ENCODE assay signal across 28 cellular contexts in the genomic region with DNA sequence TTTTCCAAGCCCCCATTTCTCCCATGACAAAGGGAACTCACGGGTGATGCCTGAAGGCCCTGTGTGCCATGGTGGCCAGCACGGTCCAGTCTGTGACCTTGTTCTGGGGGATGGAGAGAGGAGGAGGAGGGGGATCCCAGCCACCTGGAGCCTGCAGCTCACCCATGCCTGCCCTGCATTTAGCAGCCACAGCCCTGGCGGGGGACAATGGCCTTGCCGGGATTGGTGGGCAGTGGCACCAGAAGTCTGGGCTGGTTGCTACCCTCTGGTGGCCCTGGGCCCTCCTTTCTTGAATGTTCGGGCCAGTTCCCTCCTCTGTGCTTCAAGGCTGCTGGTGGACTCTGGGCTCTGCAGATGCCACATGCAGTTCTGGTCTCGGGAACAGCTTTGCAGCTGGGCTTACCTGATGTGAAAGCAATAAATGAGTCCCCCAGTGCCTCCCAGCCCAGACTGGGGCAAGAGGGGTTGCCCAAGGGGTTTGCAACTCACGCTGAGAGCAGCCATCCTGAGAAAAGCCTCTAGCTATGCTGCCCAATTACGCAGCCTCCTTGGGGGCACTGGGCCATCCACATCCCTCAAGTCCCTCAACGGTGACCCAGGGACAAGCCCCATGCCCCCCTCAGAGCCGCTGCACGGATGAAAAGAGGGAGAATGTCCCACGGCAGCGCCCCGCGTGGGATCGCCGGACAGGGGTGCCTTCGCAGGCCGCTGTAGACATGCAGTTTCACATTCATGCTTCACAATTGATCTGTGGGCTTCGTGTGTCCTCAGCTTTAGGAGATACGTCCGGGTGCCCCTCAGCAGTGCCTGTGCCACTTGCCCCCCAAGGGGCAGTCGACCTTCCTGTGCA. TPM values are rescaled to one million over a fixed set of nuclear protein-coding genes. Genes with fewer than 3 reads are reported as not detected.
DNase-seq lines count a peak whose midpoint lies in the region; TF ChIP-seq lines count a peak whose summit lies in the region.
"Had no signal": no experiment of that assay in that cellular context is flagged by ENCODE, and none has a peak within 500 bp of the region (broad histone marks: within the 10 kb centered on the region; RNA-seq: fewer than 3 reads in every experiment).

No MANE protein-coding gene starts in this region.

- H3K4me3 ChIP-seq in iPS-15b (ENCODE audit: low read depth, low read length): no peak overlapping the region
- peak overlapping the region in 1 of 2 experiments; percentile 16 for H3K4me3 ChIP-seq in neutrophil (ENCODE audit: low read depth in 1 of 2, low read length in 1 of 2)
- H3K4me3 ChIP-seq: lung, right lobe of liver had no signal

- DNase-seq in activated effector memory CD4-positive, alpha-beta T cell treated with anti-CD3 and anti-CD28 coated beads, Interleukin-2, amount 50 U/mL, for 16 hours: peak; percentile 50
- DNase-seq in activated effector memory CD4-positive, alpha-beta T cell treated with Interleukin-2 at 50 U/mL for 16 hours: no peak
- DNase-seq in type B pancreatic cell (ENCODE audit: extremely low spot score, unreplicated experiment) (peak; percentile 67), T-helper 2 cell (no peak), hippocampal formation (lab: John Stamatoyannopoulos, UW) (no peak)
- no peak for DNase-seq in activated CD8-positive, alpha-beta memory T cell treated with anti-CD3 and anti-CD28 coated beads, Interleukin-2, amount 50 U/mL, for 4 hours
- DNase-seq: activated CD4-positive, alpha-beta T cell treated with anti-CD3 and anti-CD28 coated beads for 36 hours; activated CD8-positive, alpha-beta T cell treated with anti-CD3 and anti-CD28 coated beads for 36 hours; activated gamma-delta T cell treated with Interleukin-2 at 50 U/mL for 16 hours; activated naive CD8-positive, alpha-beta T cell treated with anti-CD3 and anti-CD28 coated beads, Interleukin-2, amount 50 U/mL, for 24 hours; central memory CD4-positive, alpha-beta T cell; NCI-H1417 treated with DMSO at 0.1 percent for 48 hours; NCI-H2081 treated with DMSO at 0.1 percent for 48 hours; NCI-H69; SHP77 treated with DMSO at 0.1 percent for 48 hours; trophoblast cell had no signal

- H3K36me3 Mint-ChIP-seq in type B pancreatic cell: no peaks in the 10 kb centered on the region
- H3K36me3 Mint-ChIP-seq: stimulated activated effector memory CD8-positive, alpha-beta T cell treated with anti-CD3 and anti-CD28 coated beads, Interleukin-12 subunit alpha, Interleukin-12 subunit beta, amount 100 ng/mL, for 72 hours had no signal

- H3K9ac ChIP-seq in iPS-15b (ENCODE audit: low read depth, low read length): peak overlapping the region; percentile 10

- H3K36me3 ChIP-seq in iPS-15b (ENCODE audit: control insufficient read depth, insufficient read depth, low read length) (no peaks in the 10 kb centered on the region), neutrophil (no peaks in the 10 kb centered on the region)
- H3K36me3 ChIP-seq: right lobe of liver had no signal

- no peak for TF ChIP-seq CTCF in neutrophil (IDR thresholded peaks at IDR 0.05)
- TF ChIP-seq CTCF in type B pancreatic cell (conservative IDR thresholded peaks at IDR 0.05): no peak

- H3K27me3 Mint-ChIP-seq in type B pancreatic cell: peaks cover 24% of the 10 kb centered on the region
- H3K27me3 Mint-ChIP-seq: activated naive CD8-positive, alpha-beta T cell treated with anti-CD3 and anti-CD28 coated beads, Interleukin-2, amount 50 U/mL, for 24 hours had no signal

- H3K9me3 ChIP-seq in iPS-15b (ENCODE audit: control insufficient read depth, insufficient read depth, low read length) (no peaks in the 10 kb centered on the region), neutrophil (no peaks in the 10 kb centered on the region)
- H3K9me3 ChIP-seq: right lobe of liver had no signal

- peak overlapping the region; percentile 81 for H3K27ac ChIP-seq in neutrophil
- H3K27ac ChIP-seq: right lobe of liver had no signal

- no peak overlapping the region for H3K4me3 Mint-ChIP-seq in type B pancreatic cell
- H3K4me3 Mint-ChIP-seq: activated CD4-positive, alpha-beta T cell treated with anti-CD3 and anti-CD28 coated beads for 36 hours; activated CD8-positive, alpha-beta T cell treated with anti-CD3 and anti-CD28 coated beads for 36 hours; activated naive CD8-positive, alpha-beta T cell treated with anti-CD3 and anti-CD28 coated beads, Interleukin-2, amount 50 U/mL, for 24 hours; dendritic cell treated with granulocyte-macrophage colony-stimulating factor and Interleukin-4, amounts not matched to agents 40 ng/mL and 50 ng/mL, for 4 days; stimulated activated effector memory CD8-positive, alpha-beta T cell treated with anti-CD3 and anti-CD28 coated beads, Interleukin-12 subunit alpha, Interleukin-12 subunit beta, amount 100 ng/mL, for 72 hours; T-helper 2 cell treated with Interferon-gamma antibody and Interleukin-4, amounts not matched to agents 5 μg/mL and 100 μg/mL, for 36 hours had no signal

- H3K27me3 ChIP-seq in iPS-15b (ENCODE audit: control insufficient read depth, insufficient read depth, low read length) (no peaks in the 10 kb centered on the region), neutrophil (no peaks in the 10 kb centered on the region)
- H3K27me3 ChIP-seq: right lobe of liver had no signal

- no peak overlapping the region for H3K27ac Mint-ChIP-seq in type B pancreatic cell
- H3K27ac Mint-ChIP-seq: activated CD4-positive, alpha-beta T cell treated with anti-CD3 and anti-CD28 coated beads for 36 hours; activated CD8-positive, alpha-beta T cell treated with anti-CD3 and anti-CD28 coated beads for 36 hours; activated naive CD8-positive, alpha-beta T cell treated with anti-CD3 and anti-CD28 coated beads, Interleukin-2, amount 50 U/mL, for 24 hours; dendritic cell treated with granulocyte-macrophage colony-stimulating factor and Interleukin-4, amounts not matched to agents 40 ng/mL and 50 ng/mL, for 4 days; stimulated activated effector memory CD8-positive, alpha-beta T cell treated with anti-CD3 and anti-CD28 coated beads, Interleukin-12 subunit alpha, Interleukin-12 subunit beta, amount 100 ng/mL, for 72 hours; T-helper 2 cell treated with Interferon-gamma antibody and Interleukin-4, amounts not matched to agents 5 μg/mL and 100 μg/mL, for 36 hours had no signal

- peaks cover 11% of the 10 kb centered on the region for H3K4me1 Mint-ChIP-seq in type B pancreatic cell (ENCODE audit: unreplicated experiment)
- H3K4me1 Mint-ChIP-seq: activated CD4-positive, alpha-beta T cell treated with anti-CD3 and anti-CD28 coated beads for 36 hours; activated naive CD8-positive, alpha-beta T cell treated with anti-CD3 and anti-CD28 coated beads, Interleukin-2, amount 50 U/mL, for 24 hours; stimulated activated effector memory CD8-positive, alpha-beta T cell treated with anti-CD3 and anti-CD28 coated beads, Interleukin-12 subunit alpha, Interleukin-12 subunit beta, amount 100 ng/mL, for 72 hours had no signal

- no peaks in the 10 kb centered on the region for H3K9me3 Mint-ChIP-seq in type B pancreatic cell
- H3K9me3 Mint-ChIP-seq: activated CD8-positive, alpha-beta T cell treated with anti-CD3 and anti-CD28 coated beads for 36 hours; activated naive CD8-positive, alpha-beta T cell treated with anti-CD3 and anti-CD28 coated beads, Interleukin-2, amount 50 U/mL, for 24 hours; dendritic cell treated with granulocyte-macrophage colony-stimulating factor and Interleukin-4, amounts not matched to agents 40 ng/mL and 50 ng/mL, for 4 days; stimulated activated effector memory CD8-positive, alpha-beta T cell treated with anti-CD3 and anti-CD28 coated beads, Interleukin-12 subunit alpha, Interleukin-12 subunit beta, amount 100 ng/mL, for 72 hours; T-helper 2 cell treated with Interferon-gamma antibody and Interleukin-4, amounts not matched to agents 5 μg/mL and 100 μg/mL, for 36 hours had no signal

- H3K4me1 ChIP-seq in iPS-15b (ENCODE audit: control insufficient read depth, insufficient read depth, low read length) (no peaks in the 10 kb centered on the region), neutrophil (ENCODE audit: control insufficient read depth in 1 of 2, insufficient read depth in 1 of 2, low read depth in 1 of 2, low read length in 1 of 2) (peaks cover 73 to 80% of the 10 kb centered on the region in 2 experiments)
- H3K4me1 ChIP-seq: right lobe of liver had no signal

RNA-seq across cellular contexts. Expression of a gene that starts 49.2 kb away (rescaled TPM):
- not detected in 2 replicates for total RNA-seq in type B pancreatic cell (ENCODE audit: low replicate concordance)
- total RNA-seq: A172; activated CD4-positive, alpha-beta T cell treated with anti-CD3 and anti-CD28 coated beads for 36 hours; activated CD8-positive, alpha-beta T cell treated with anti-CD3 and anti-CD28 coated beads for 36 hours; astrocyte; fibroblast of villous mesenchyme; IMR-90; LHCN-M2 had no signal

Comparison
In these comparisons a context has a peak if more than half of its experiments do, and no peak if none do; other contexts are left out.
1. DNase-seq: peak in activated effector memory CD4-positive, alpha-beta T cell treated with anti-CD3 and anti-CD28 coated beads, Interleukin-2, amount 50 U/mL, for 16 hours (single experiment) and type B pancreatic cell (single experiment); none in activated effector memory CD4-positive, alpha-beta T cell treated with Interleukin-2 at 50 U/mL for 16 hours (single experiment), T-helper 2 cell (0 of 5), hippocampal formation (0 of 2) and activated CD8-positive, alpha-beta memory T cell treated with anti-CD3 and anti-CD28 coated beads, Interleukin-2, amount 50 U/mL, for 4 hours (single experiment).